In genomic region chr14:35365130-35366047, GRCh38 we compare ENCODE assay signal across 9 cellular contexts. TPM values are rescaled to one million over a fixed set of nuclear protein-coding genes. Genes with fewer than 3 reads are reported as not detected.
DNase-seq lines count a peak whose midpoint lies in the region; ATAC-seq and TF ChIP-seq lines count a peak whose summit lies in the region.
"Had no signal": no experiment of that assay in that cellular context is flagged by ENCODE, and none has a peak within 500 bp of the region (broad histone marks: within the 10 kb centered on the region; RNA-seq: fewer than 3 reads in every experiment).

No MANE protein-coding gene starts in this region.

- peaks cover 14 to 21% of the 10 kb centered on the region in 2 donors for H3K4me1 ChIP-seq in ascending aorta

- no peaks in the 10 kb centered on the region for H3K36me3 ChIP-seq in ascending aorta

- H3K4me3 Mint-ChIP-seq in T-helper 17 cell = no peak overlapping the region

- peaks cover 6% of the 10 kb centered on the region for H3K4me1 Mint-ChIP-seq in T-helper 17 cell

- no peaks in the 10 kb centered on the region for H3K27me3 ChIP-seq in ascending aorta

- H3K36me3 Mint-ChIP-seq in T-helper 17 cell (ENCODE audit: low read depth) = no peaks in the 10 kb centered on the region

- intact Hi-C loops in ascending aorta (cut with DNase I) = loop anchor here (1.0 to 2.0 kb wide), 3 partner anchors 19 to 37 kb away; no protein-coding TSS in a partner anchor

- TF ChIP-seq CTCF in ascending aorta (IDR thresholded peaks at IDR 0.05) = no peak

- H3K27me3 Mint-ChIP-seq in T-helper 17 cell = no peaks in the 10 kb centered on the region

- ATAC-seq in T-helper 17 cell (peak; percentile 70), HG03135 (IDR thresholded peaks at IDR 0.05; ENCODE audit: unreplicated experiment) (no peak)

- DNase-seq in DMS53 (lab: John Stamatoyannopoulos, UW) (peak; percentile 51), DMS53 treated with DMSO at 0.1 percent for 48 hours (lab: John Stamatoyannopoulos, UW; ENCODE audit: unreplicated experiment) (no peak), T-helper 17 cell (no peak), ascending aorta (ENCODE audit: low spot score in 2 of 2) (peak; percentile 87 to 95), kidney glomerular epithelial cell (lab: John Stamatoyannopoulos, UW) (peak; percentile 73), NCI-H1417 (lab: John Stamatoyannopoulos, UW) (no peak)
- peak; percentile 67 to 80 for DNase-seq in stimulated activated CD4-positive, alpha-beta T cell treated with anti-CD3 and anti-CD28 coated beads, Interleukin-4, amount 100 ng/mL, for 48 hours (ENCODE audit: low read depth in 2 of 2)

- peak overlapping the region; percentile 43 for H3K27ac Mint-ChIP-seq in T-helper 17 cell

- peak overlapping the region; percentile 89 to 94 for H3K27ac ChIP-seq in ascending aorta
- H3K27ac ChIP-seq: 22Rv1 had no signal

- H3K4me3 ChIP-seq in ascending aorta = no peak overlapping the region

- no peaks in the 10 kb centered on the region for H3K9me3 ChIP-seq in T-helper 17 cell (ENCODE audit: control insufficient read depth, low read length, poor library complexity, severe bottlenecking)
- H3K9me3 ChIP-seq in ascending aorta = no peaks in the 10 kb centered on the region

RNA-seq across cellular contexts. Expression of gene NFKBIA, which starts 39.2 kb away (rescaled TPM):
- total RNA-seq in T-helper 17 cell = 1,000 to 10,000 TPM; 1,744 to 1,805 TPM
- total RNA-seq in ascending aorta = 944 TPM

Comparison
In these comparisons a context has a peak if more than half of its experiments do, and no peak if none do; other contexts are left out.
1. DNase-seq: peak in DMS53 (single experiment), ascending aorta (2 of 2), kidney glomerular epithelial cell (single experiment) and stimulated activated CD4-positive, alpha-beta T cell treated with anti-CD3 and anti-CD28 coated beads, Interleukin-4, amount 100 ng/mL, for 48 hours (2 of 2); none in DMS53 treated with DMSO at 0.1 percent for 48 hours (single experiment), T-helper 17 cell (0 of 3) and NCI-H1417 (0 of 3).